1 cellular context compared by ENCODE assay signal in the genomic region with DNA sequence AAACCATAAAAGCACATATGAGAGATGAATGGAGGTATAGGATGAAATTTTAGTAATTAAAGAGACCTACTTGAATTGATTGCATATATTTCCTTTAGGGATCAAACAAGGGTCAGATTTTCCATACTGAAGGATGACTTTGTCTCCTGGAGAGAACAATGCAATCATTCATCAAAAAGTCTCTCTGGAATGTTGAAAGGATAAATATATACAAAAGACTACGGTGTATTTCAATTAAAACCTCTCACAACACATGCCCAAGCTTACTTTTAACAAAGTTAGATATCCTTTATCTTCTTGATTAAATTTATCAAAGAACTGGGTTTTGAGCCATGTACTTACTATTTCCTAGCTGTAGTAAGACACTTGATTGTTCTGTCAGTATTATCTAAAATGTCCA.
TF ChIP-seq lines count a peak whose summit lies in the region.

No MANE protein-coding gene starts in this region.

TF ChIP-seq in H1, 55 proteins besides CTCF, POLR2A, EP300 and RAD21:
- no peak for TF ChIP-seq BCL11A (IDR thresholded peaks at IDR 0.05; ENCODE audit: low read depth in 2 of 2, low read length in 2 of 2)
- no peak for TF ChIP-seq ATF3 (IDR thresholded peaks at IDR 0.05; ENCODE audit: insufficient read depth, low read depth, low read length)
- no peak for TF ChIP-seq SUZ12 (IDR thresholded peaks at IDR 0.05; ENCODE audit: low read length)
- no peak for TF ChIP-seq TAF7 (optimal IDR thresholded peaks at IDR 0.05; ENCODE audit: borderline replicate concordance, low read depth, low read length)
- TF ChIP-seq CHD2 (IDR thresholded peaks at IDR 0.05; ENCODE audit: low read length): no peak
- no peak for TF ChIP-seq CTBP2 (IDR thresholded peaks at IDR 0.05; ENCODE audit: borderline replicate concordance, insufficient read depth, insufficient read length, low read length)
- no peak for TF ChIP-seq CBX8 (IDR thresholded peaks at IDR 0.05; ENCODE audit: borderline replicate concordance, low read depth, low read length)
- TF ChIP-seq SRF (IDR thresholded peaks at IDR 0.05; ENCODE audit: low read depth, low read length): no peak
TF ChIP-seq in H1: peak in this region for 0.
